18 cellular contexts compared by ENCODE assay signal in genomic region chr15:84874991-84875390, GRCh38. TPM values are rescaled to one million over a fixed set of nuclear protein-coding genes. Genes with fewer than 3 reads are reported as not detected.
"Had no signal": no experiment of that assay in that cellular context is flagged by ENCODE, and none has a peak within 500 bp of the region (broad histone marks: within the 10 kb centered on the region; RNA-seq: fewer than 3 reads in every experiment).

No MANE protein-coding gene starts in this region.

- H3K4me3 ChIP-seq: breast epithelium, colonic mucosa, ovary, SJSA1, skin epidermis, tibial nerve had no signal

- H3K4me1 ChIP-seq: breast epithelium, colonic mucosa, SJSA1, tibial nerve had no signal

- H3K27ac ChIP-seq: breast epithelium, colonic mucosa, ovary, SJSA1, skin epidermis, tibial nerve had no signal

- H3K9me3 ChIP-seq: breast epithelium, colonic mucosa, ovary, SJSA1, tibial nerve had no signal

- H3K36me3 ChIP-seq: breast epithelium, colonic mucosa, ovary, SJSA1, tibial nerve had no signal

- H3K27me3 ChIP-seq: breast epithelium, colonic mucosa, ovary, SJSA1, tibial nerve had no signal

- DNase-seq: activated CD4-positive, alpha-beta memory T cell treated with anti-CD3 and anti-CD28 coated beads, Interleukin-2, amount 10 ng/mL, durations not matched to agents 7 days and 5 days; activated CD4-positive, CD25-positive, alpha-beta regulatory T cell treated with anti-CD3 and anti-CD28 coated beads, Interleukin-2, amount 50 U/mL, for 72 hours; activated gamma-delta T cell treated with Interleukin-2 at 50 U/mL for 16 hours; activated naive CD8-positive, alpha-beta T cell treated with anti-CD3 and anti-CD28 coated beads for 36 hours; activated T-cell treated with anti-CD3 and anti-CD28 coated beads, Interleukin-2, amount 50 U/mL, for 72 hours; colonic mucosa; effector CD4-positive, alpha-beta T cell; left cardiac atrium; mammary epithelial cell; ovary; T-helper 9 cell had no signal

- ATAC-seq: activated T-cell treated with anti-CD3 and anti-CD28 coated beads, Interleukin-2, amount 50 U/mL, for 72 hours; left cardiac atrium; natural killer cell treated with Interleukin-12 subunit alpha and Interleukin-12 subunit beta and Interleukin-15 and Interleukin-18, amount 100 ng/mL, for 72 hours had no signal

RNA-seq across cellular contexts. Expression of gene SLC28A1, which starts 9.5 kb away (rescaled TPM):
- total RNA-seq: activated CD4-positive, alpha-beta memory T cell treated with anti-CD3 and anti-CD28 coated beads, Interleukin-2, amount 10 ng/mL, durations not matched to agents 7 days and 5 days; activated naive CD8-positive, alpha-beta T cell treated with anti-CD3 and anti-CD28 coated beads for 36 hours; activated T-cell treated with anti-CD3 and anti-CD28 coated beads, Interleukin-2, amount 50 U/mL, for 72 hours; fibroblast of lung; frontal cortex; natural killer cell treated with Interleukin-12 subunit alpha and Interleukin-12 subunit beta and Interleukin-15 and Interleukin-18, amount 100 ng/mL, for 72 hours; SJSA1 had no signal
- polyA plus RNA-seq: fibroblast of lung, mammary epithelial cell had no signal
